In the genomic region with DNA sequence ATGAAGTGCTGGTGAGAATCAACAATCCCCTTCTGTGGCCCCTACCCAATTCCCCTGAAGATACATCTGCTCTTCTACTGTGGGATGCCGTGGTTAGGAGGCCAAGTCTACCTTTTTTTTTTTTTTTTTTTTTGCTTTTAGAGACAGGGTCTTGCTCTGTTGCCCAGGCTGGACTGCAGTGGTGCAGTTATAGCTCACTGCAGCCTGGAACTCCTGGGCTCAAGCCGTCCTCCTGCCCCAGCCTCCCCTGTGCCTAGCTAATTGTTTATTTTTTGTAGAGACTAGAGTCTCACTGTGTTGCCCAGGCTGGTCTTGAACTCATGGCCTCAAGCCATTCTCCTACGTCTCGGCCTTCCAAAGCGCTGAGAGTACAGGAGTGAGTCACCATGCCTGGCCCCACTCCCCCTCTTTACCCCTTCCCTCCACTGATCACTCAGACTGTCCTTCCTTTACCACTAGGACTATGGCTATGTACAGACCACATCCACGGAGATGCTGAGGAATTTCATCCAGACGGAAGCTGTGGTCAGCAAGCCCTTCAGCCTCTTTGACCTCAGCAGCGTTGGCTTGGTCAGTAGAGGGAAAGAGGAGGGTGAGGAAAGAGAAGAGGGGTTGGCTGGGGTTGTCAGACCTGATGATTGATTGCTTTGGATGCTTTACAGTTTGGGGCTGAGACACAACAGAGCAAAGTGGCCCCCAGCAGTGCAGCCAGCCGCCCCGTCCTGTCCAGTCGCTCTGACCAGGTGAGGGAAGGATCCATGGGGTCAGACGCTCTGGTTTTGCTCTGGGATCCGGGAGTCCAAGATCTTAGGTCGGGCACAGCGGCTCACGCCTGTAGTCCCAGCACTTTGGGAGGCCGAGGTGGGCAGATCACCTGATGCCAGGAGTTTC, we compare ENCODE assay signal across 10 cellular contexts. TPM values are rescaled to one million over a fixed set of nuclear protein-coding genes. Genes with fewer than 3 reads are reported as not detected.
DNase-seq lines count a peak whose midpoint lies in the region; ATAC-seq and TF ChIP-seq lines count a peak whose summit lies in the region.
"Had no signal": no experiment of that assay in that cellular context is flagged by ENCODE, and none has a peak within 500 bp of the region (broad histone marks: within the 10 kb centered on the region; RNA-seq: fewer than 3 reads in every experiment).

No MANE protein-coding gene starts in this region.

- H3K9me3 ChIP-seq in DND-41 (ENCODE audit: insufficient read depth, low read length, severe bottlenecking) (no peaks in the 10 kb centered on the region), Loucy (ENCODE audit: insufficient read depth, low read depth, low read length) (no peaks in the 10 kb centered on the region)
- H3K9me3 ChIP-seq: heart right ventricle had no signal

- DNase-seq in DND-41 (no peak), brain microvascular endothelial cell (peak; percentile 89), neural crest cell (ENCODE audit: low read depth, low spot score) (no peak), NCI-H69 (lab: John Stamatoyannopoulos, UW) (no peak), pons (ENCODE audit: low spot score) (no peak)
- DNase-seq in activated effector memory CD4-positive, alpha-beta T cell treated with Interleukin-2 at 50 U/mL for 16 hours, result no peak
- DNase-seq: heart right ventricle, NCI-H2171 treated with DMSO at 0.1 percent for 48 hours had no signal

- H3K4me3 ChIP-seq in DND-41 (ENCODE audit: low read depth in 1 of 2, low read length in 2 of 2) (peak overlapping the region in 1 of 2 experiments; percentile 64; a peak in 2 of 4 replicates), Loucy (ENCODE audit: low read length, poor library complexity, severe bottlenecking) (peak overlapping the region; percentile 98), brain microvascular endothelial cell (ENCODE audit: low read depth, low read length) (peak overlapping the region; percentile 81)

- in situ Hi-C loops in brain microvascular endothelial cell (cut with HindIII; ENCODE audit: low pct_ligation_motif_present, low sequenced_read_pairs), result no loop called here

- H3K27ac ChIP-seq in DND-41 (ENCODE audit: low read length) (no peak overlapping the region; the same call in 1 of the 2 replicates), brain microvascular endothelial cell (peak overlapping the region; percentile 40)

- H3K9ac ChIP-seq in DND-41 (ENCODE audit: low read depth, low read length), result peak overlapping the region; percentile 93
- H3K9ac ChIP-seq in Loucy (ENCODE audit: low read depth, low read length, poor library complexity, severe bottlenecking), result peak overlapping the region; percentile 100

- peak overlapping the region; percentile 99 for H3K4me3 Mint-ChIP-seq in neural crest cell

- H3F3A ChIP-seq in Loucy (ENCODE audit: low read depth), result no peaks in the 10 kb centered on the region

- H3K4me2 ChIP-seq in DND-41 (ENCODE audit: insufficient read depth, low read length) (peak overlapping the region; percentile 80), Loucy (ENCODE audit: low read depth, low read length, poor library complexity, severe bottlenecking) (peak overlapping the region; percentile 98)

- no peak for TF ChIP-seq CTCF in DND-41 (IDR thresholded peaks at IDR 0.05; ENCODE audit: borderline replicate concordance, extremely low read depth, low read length, poor library complexity, severe bottlenecking)
- no peak for TF ChIP-seq CTCF in Loucy (conservative IDR thresholded peaks at IDR 0.05; ENCODE audit: low read length)
- peak; percentile 14 for TF ChIP-seq CTCF in brain microvascular endothelial cell (IDR thresholded peaks at IDR 0.05; ENCODE audit: low read depth, low read length, missing control alignments)
- TF ChIP-seq CTCF in neural crest cell (conservative IDR thresholded peaks at IDR 0.05), result no peak

- H3K27me3 Mint-ChIP-seq in neural crest cell (ENCODE audit: low read depth), result peaks cover 18% of the 10 kb centered on the region

- H3K79me2 ChIP-seq in DND-41 (ENCODE audit: insufficient read depth, low read length), result peaks cover 48% of the 10 kb centered on the region
- H3K79me2 ChIP-seq in Loucy (ENCODE audit: insufficient read depth, low read length), result peaks cover 46% of the 10 kb centered on the region

- H3K27ac Mint-ChIP-seq in neural crest cell (ENCODE audit: unreplicated experiment), result peak overlapping the region; percentile 84

- peaks cover 44% of the 10 kb centered on the region for H3K4me1 Mint-ChIP-seq in neural crest cell

- H4K20me1 ChIP-seq in DND-41 (ENCODE audit: insufficient read depth, low read length) (peaks cover 23% of the 10 kb centered on the region), Loucy (ENCODE audit: insufficient read depth, low read length, poor library complexity, severe bottlenecking) (peaks cover 27% of the 10 kb centered on the region)

- H3K36me3 ChIP-seq in DND-41 (ENCODE audit: insufficient read depth, low read length), result peaks cover 77% of the 10 kb centered on the region
- H3K36me3 ChIP-seq in Loucy (ENCODE audit: insufficient read depth, low read length), result peaks cover 36% of the 10 kb centered on the region
- H3K36me3 ChIP-seq in brain microvascular endothelial cell (replicated peaks), result peaks cover 24% of the 10 kb centered on the region

- H3K9me2 ChIP-seq in Loucy (replicated peaks; ENCODE audit: low read depth, low read length), result no peaks in the 10 kb centered on the region

- H2AFZ ChIP-seq in DND-41 (ENCODE audit: low read depth, low read length), result no peak overlapping the region
- H2AFZ ChIP-seq in Loucy (ENCODE audit: low read length), result no peak overlapping the region

- peaks cover 35% of the 10 kb centered on the region for H3K4me1 ChIP-seq in DND-41 (ENCODE audit: insufficient read depth, low read length)
- H3K4me1 ChIP-seq in Loucy (ENCODE audit: insufficient read depth, low read length, poor library complexity, severe bottlenecking), result peaks cover 25% of the 10 kb centered on the region

- no peaks in the 10 kb centered on the region for H3K9me3 Mint-ChIP-seq in neural crest cell

- H3K27me3 ChIP-seq in DND-41 (ENCODE audit: insufficient read depth, low read length, poor library complexity) (no peaks in the 10 kb centered on the region), Loucy (ENCODE audit: insufficient read depth, low read length, poor library complexity, severe bottlenecking) (peaks cover 9% of the 10 kb centered on the region), brain microvascular endothelial cell (replicated peaks) (no peaks in the 10 kb centered on the region)
- H3K27me3 ChIP-seq: heart right ventricle had no signal

- ATAC-seq in DND-41 (ENCODE audit: insufficient read depth, low read depth) (no peak), GM21515 (IDR thresholded peaks at IDR 0.05; ENCODE audit: unreplicated experiment) (no peak)
- ATAC-seq: heart right ventricle had no signal

- H3K36me3 Mint-ChIP-seq in neural crest cell (ENCODE audit: low read depth), result peaks cover 32% of the 10 kb centered on the region

RNA-seq across cellular contexts. Expression of gene AP4M1, which starts 1.8 kb away (rescaled TPM):
- total RNA-seq in neural crest cell, result 22.6 and 23.6 TPM in 2 replicates

RNA-seq across cellular contexts. Expression of gene MCM7, which starts 2.0 kb away (rescaled TPM):
- 420 and 426 TPM in 2 replicates for total RNA-seq in neural crest cell

RNA-seq across cellular contexts. Expression of gene COPS6, which starts 14.4 kb away (rescaled TPM):
- total RNA-seq in neural crest cell, result 142 and 160 TPM in 2 replicates

RNA-seq across cellular contexts. Expression of gene TAF6, which starts 16.0 kb away (rescaled TPM):
- total RNA-seq in neural crest cell, result 82.0 and 88.9 TPM in 2 replicates

RNA-seq across cellular contexts. Expression of gene CNPY4, which starts 16.2 kb away (rescaled TPM):
- 27.7 and 27.9 TPM in 2 replicates for total RNA-seq in neural crest cell
